In the genomic region with DNA sequence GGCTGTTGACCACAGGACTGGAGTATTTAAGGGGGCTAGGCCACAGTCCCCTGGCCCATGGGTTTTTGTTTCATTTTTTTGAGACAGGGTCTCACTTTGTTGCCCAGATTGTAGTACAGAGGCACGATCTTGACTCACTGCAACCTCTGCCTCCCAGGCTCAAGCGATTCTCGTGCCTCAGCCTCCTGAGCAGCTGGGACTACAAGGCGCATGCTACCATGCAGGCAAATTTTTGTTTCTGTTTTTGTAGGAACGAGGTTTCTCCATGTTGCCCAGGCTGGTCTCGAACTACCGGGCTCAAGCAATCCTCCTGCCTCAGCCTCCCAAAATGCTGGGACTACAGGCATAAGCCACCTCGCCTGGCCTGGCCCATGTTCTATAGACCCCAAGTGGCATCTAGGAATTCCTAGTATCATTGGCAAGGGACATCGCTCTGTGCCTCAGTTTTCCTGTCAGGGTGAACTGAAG, we compare ENCODE assay signal across 12 cellular contexts. TPM values are rescaled to one million over a fixed set of nuclear protein-coding genes. Genes with fewer than 3 reads are reported as not detected.
DNase-seq lines count a peak whose midpoint lies in the region; ATAC-seq and TF ChIP-seq lines count a peak whose summit lies in the region.
"Had no signal": no experiment of that assay in that cellular context is flagged by ENCODE, and none has a peak within 500 bp of the region (broad histone marks: within the 10 kb centered on the region; RNA-seq: fewer than 3 reads in every experiment).

No MANE protein-coding gene starts in this region.

- no peak for TF ChIP-seq POLR2A in Peyer's patch (IDR thresholded peaks at IDR 0.05)
- no peak for TF ChIP-seq POLR2A in sigmoid colon (IDR thresholded peaks at IDR 0.05)

- no peaks in the 10 kb centered on the region for H4K20me1 ChIP-seq in fibroblast of lung (ENCODE audit: control insufficient read depth, extremely low read depth, insufficient read depth, low read length)

- CTCF ChIA-PET in CD8-positive, alpha-beta memory T cell (lab: Charles Lee), result interaction anchor here (1.0 kb wide), 1 partner anchor 16 kb away, joined by 4 read pairs; no protein-coding TSS in a partner anchor

- H3K4me2 ChIP-seq in fibroblast of lung (ENCODE audit: extremely low read depth, insufficient read depth, low read length), result peak overlapping the region; percentile 44

- peak overlapping the region in 2 of 8 donors; percentile 60 to 61 for H3K27ac Mint-ChIP-seq in CD8-positive, alpha-beta memory T cell

- 88 to 89% methylated on average over 9 of the region's 9 CpGs for WGBS in sigmoid colon, 2 donors

- DNase-seq in CD8-positive, alpha-beta memory T cell, result no peak
- DNase-seq in Peyer's patch, result no peak
- DNase-seq in fibroblast of lung (ENCODE audit: low read depth in 2 of 2), result no peak
- no peak for DNase-seq in sigmoid colon
- DNase-seq in cerebellum (ENCODE audit: low spot score), result no peak
- no peak for DNase-seq in NCI-H2227 treated with DMSO at 0.1 percent for 48 hours (lab: John Stamatoyannopoulos, UW)
- DNase-seq: activated naive CD4-positive, alpha-beta T cell treated with Interleukin-2 at 50 U/mL for 16 hours; COR-L47; Karpas-422; stimulated activated naive CD4-positive, alpha-beta T cell treated with Interleukin-2 at 50 U/mL for 16 hours had no signal

- peaks cover 25 to 46% (median 32%) of the 10 kb centered on the region in 3 donors for H3K4me1 Mint-ChIP-seq in CD8-positive, alpha-beta memory T cell

- no peak for TF ChIP-seq EP300 in sigmoid colon (IDR thresholded peaks at IDR 0.05)

- H3K9ac ChIP-seq in fibroblast of lung (ENCODE audit: insufficient read depth, low read length), result no peak overlapping the region

- H3K79me2 ChIP-seq in fibroblast of lung (ENCODE audit: control insufficient read depth, insufficient read depth, low read length), result no peaks in the 10 kb centered on the region

- no peaks in the 10 kb centered on the region for H3K36me3 Mint-ChIP-seq in CD8-positive, alpha-beta memory T cell

- H3K27me3 ChIP-seq in CD8-positive, alpha-beta memory T cell (ENCODE audit: insufficient read depth, low read length, poor library complexity, severe bottlenecking), result no peaks in the 10 kb centered on the region
- H3K27me3 ChIP-seq in Peyer's patch (no peaks in the 10 kb centered on the region), fibroblast of lung (ENCODE audit: control insufficient read depth, insufficient read depth, low read length) (no peaks in the 10 kb centered on the region), sigmoid colon (no peaks in the 10 kb centered on the region)

- intact Hi-C loops in sigmoid colon (cut with DNase I), result no loop called here

- peaks cover 0 to 3% of the 10 kb centered on the region in 2 donors for H3K27me3 Mint-ChIP-seq in CD8-positive, alpha-beta memory T cell

- H2AFZ ChIP-seq in fibroblast of lung (ENCODE audit: low read length), result no peak overlapping the region

- no peak overlapping the region for H3K4me3 Mint-ChIP-seq in CD8-positive, alpha-beta memory T cell

- POLR2A ChIA-PET in CD8-positive, alpha-beta memory T cell (lab: Charles Lee), result no interaction called here

- no peak overlapping the region for H3K4me3 ChIP-seq in CD8-positive, alpha-beta memory T cell (ENCODE audit: low read length)
- H3K4me3 ChIP-seq in Peyer's patch (no peak overlapping the region), fibroblast of lung (replicated peaks in 1 of 4; ENCODE audit: control extremely low read depth in 1 of 4, insufficient read depth in 1 of 4, low read depth in 3 of 4, low read length in 4 of 4) (no peak overlapping the region), sigmoid colon (no peak overlapping the region)

- H3K27ac ChIP-seq in CD8-positive, alpha-beta memory T cell (ENCODE audit: low read depth, low read length), result peak overlapping the region; percentile 38
- H3K27ac ChIP-seq in Peyer's patch (peak overlapping the region; percentile 18 to 85 (median 46)), fibroblast of lung (ENCODE audit: insufficient read depth, low read length) (peak overlapping the region; percentile 75), sigmoid colon (peak overlapping the region; percentile 77 to 86 (median 80))

- H3K9me3 Mint-ChIP-seq in CD8-positive, alpha-beta memory T cell, result no peaks in the 10 kb centered on the region

- H3K4me1 ChIP-seq in CD8-positive, alpha-beta memory T cell (ENCODE audit: insufficient read depth, low read length), result peaks cover 43% of the 10 kb centered on the region
- H3K4me1 ChIP-seq in Peyer's patch (peaks cover 24 to 97% (median 28%) of the 10 kb centered on the region in 4 donors), fibroblast of lung (ENCODE audit: control insufficient read depth, extremely low read depth, insufficient read depth, low read length) (peaks cover 64% of the 10 kb centered on the region), sigmoid colon (peaks cover 0 to 90% (median 84%) of the 10 kb centered on the region in 4 donors)

- no peak for ATAC-seq in HG03159 (IDR thresholded peaks at IDR 0.05; ENCODE audit: unreplicated experiment)
- ATAC-seq in GM18861 (IDR thresholded peaks at IDR 0.05; ENCODE audit: unreplicated experiment), result no peak

- H3K36me3 ChIP-seq in CD8-positive, alpha-beta memory T cell (ENCODE audit: insufficient read depth, low read length), result no peaks in the 10 kb centered on the region
- H3K36me3 ChIP-seq in Peyer's patch (no peaks in the 10 kb centered on the region), fibroblast of lung (ENCODE audit: control insufficient read depth, insufficient read depth, low read length) (no peaks in the 10 kb centered on the region), sigmoid colon (no peaks in the 10 kb centered on the region)

- no peak for TF ChIP-seq CTCF in Peyer's patch (IDR thresholded peaks at IDR 0.05)
- no peak for TF ChIP-seq CTCF in fibroblast of lung (conservative IDR thresholded peaks at IDR 0.05 in 1 of 2, IDR thresholded peaks at IDR 0.05 in 1 of 2; ENCODE audit: low read depth in 1 of 2, low read length in 2 of 2)
- no peak for TF ChIP-seq CTCF in sigmoid colon (IDR thresholded peaks at IDR 0.05)

- H3K9me3 ChIP-seq in CD8-positive, alpha-beta memory T cell (ENCODE audit: low read length), result no peaks in the 10 kb centered on the region
- no peaks in the 10 kb centered on the region for H3K9me3 ChIP-seq in Peyer's patch
- H3K9me3 ChIP-seq in fibroblast of lung (ENCODE audit: control insufficient read depth, insufficient read depth, low read depth, low read length), result no peaks in the 10 kb centered on the region
- H3K9me3 ChIP-seq in sigmoid colon, result no peaks in the 10 kb centered on the region

RNA-seq across cellular contexts. Expression of gene NES, which starts 14.6 kb away (rescaled TPM):
- total RNA-seq in CD8-positive, alpha-beta memory T cell, result not detected
- not detected for polyA plus RNA-seq in CD8-positive, alpha-beta memory T cell
- total RNA-seq in Peyer's patch (10 to 100 TPM in 1 of 4 donors, 1 to 10 TPM in 3; 2.8 to 25.6 (median 3.1) TPM), fibroblast of lung (44.2 and 87.4 TPM in 2 replicates), sigmoid colon (10 to 100 TPM in 2 of 4 donors, 1 to 10 TPM in 2; 7.1 to 21.0 (median 10.4) TPM), cerebellum (45.5 TPM)
- polyA plus RNA-seq in fibroblast of lung (23.0 and 34.6 TPM in 2 replicates), sigmoid colon (1 to 10 TPM in 2 of 3 donors, under 1 TPM in 1; 0.60 to 6.9 (median 1.8) TPM)
- polyA plus RNA-seq in fibroblast of lung (2012), result 176 and 247 TPM in 2 replicates
- 82.1 and 135 TPM in 2 replicates for polyA minus RNA-seq in fibroblast of lung (ENCODE audit: low replicate concordance)

RNA-seq across cellular contexts. Expression of gene BCAN, which starts 20.7 kb away (rescaled TPM):
- total RNA-seq in CD8-positive, alpha-beta memory T cell, result not detected
- not detected for polyA plus RNA-seq in CD8-positive, alpha-beta memory T cell
- 1 to 10 TPM in 1 of 4 donors, under 1 TPM in 1, not detected in 2; 0.28 to 1.3 TPM for total RNA-seq in Peyer's patch
- under 0.01 TPM in 1 of 2 replicates, not detected in the other for total RNA-seq in fibroblast of lung
- 0.03 and 0.05 TPM in 2 replicates for polyA plus RNA-seq in fibroblast of lung
- polyA plus RNA-seq in fibroblast of lung (2012), result 0.07 and 0.17 TPM in 2 replicates
- polyA minus RNA-seq in fibroblast of lung (ENCODE audit: low replicate concordance), result 0.89 TPM in 1 of 2 replicates, not detected in the other
- 1 to 10 TPM in 3 of 4 donors, not detected in 1; 2.0 to 2.9 (median 2.3) TPM for total RNA-seq in sigmoid colon
- polyA plus RNA-seq in sigmoid colon, result under 1 TPM in 1 of 3 donors, not detected in 2; 0.12 TPM
- total RNA-seq in cerebellum, result 106 TPM

RNA-seq across cellular contexts. Expression of gene CRABP2, which starts 42.8 kb away (rescaled TPM):
- total RNA-seq in CD8-positive, alpha-beta memory T cell, result under 1 TPM; 0.66 to 0.71 TPM
- polyA plus RNA-seq in CD8-positive, alpha-beta memory T cell, result not detected
- total RNA-seq in Peyer's patch (1 to 10 TPM in 2 of 4 donors, not detected in 2; 3.6 to 5.0 TPM), fibroblast of lung (33.4 and 70.4 TPM in 2 replicates), sigmoid colon (1 to 10 TPM; 3.1 to 7.8 (median 5.4) TPM), cerebellum (9.6 TPM)
- polyA plus RNA-seq in fibroblast of lung (48.9 and 184 TPM in 2 replicates), sigmoid colon (1 to 10 TPM in 1 of 3 donors, not detected in 2; 4.9 TPM)
- polyA plus RNA-seq in fibroblast of lung (2012), result 130 and 416 TPM in 2 replicates
- polyA minus RNA-seq in fibroblast of lung (ENCODE audit: low replicate concordance), result 25.3 and 53.9 TPM in 2 replicates

RNA-seq across cellular contexts. Expression of gene HAPLN2, which starts 43.4 kb away (rescaled TPM):
- not detected for total RNA-seq in CD8-positive, alpha-beta memory T cell
- polyA plus RNA-seq in CD8-positive, alpha-beta memory T cell, result not detected
- total RNA-seq in Peyer's patch (1 to 10 TPM in 3 of 4 donors, not detected in 1; 1.9 to 2.2 (median 2.1) TPM), fibroblast of lung (not detected in 2 replicates), sigmoid colon (1 to 10 TPM in 1 of 4 donors, under 1 TPM in 1, not detected in 2; 0.71 to 1.2 TPM), cerebellum (1.3 TPM)
- polyA plus RNA-seq in fibroblast of lung (not detected in 2 replicates), sigmoid colon (under 1 TPM in 1 of 3 donors, not detected in 2; 0.10 TPM)
- polyA plus RNA-seq in fibroblast of lung (2012), result not detected in 2 replicates
- not detected in 2 replicates for polyA minus RNA-seq in fibroblast of lung (ENCODE audit: low replicate concordance)

Comparison
In these comparisons a context has a peak if more than half of its experiments do, and no peak if none do; other contexts are left out.
1. RNA of gene BCAN, which starts 20.7 kb away (total RNA-seq): 106 TPM in cerebellum (single experiment); 2.0 to 2.9 TPM in sigmoid colon, 0.28 to 1.3 TPM in Peyer's patch, not detected in CD8-positive, alpha-beta memory T cell and under 0.01 TPM in fibroblast of lung; every median in the first group is over 10 times any median in the second.
2. Peak in every context shown above with its lines, with median percentiles within 50 percentile points of each other: H3K27ac ChIP-seq.